Comparison of ENCODE assay signal across 9 cellular contexts in genomic region chr4:16897351-16897750, GRCh38. TPM values are rescaled to one million over a fixed set of nuclear protein-coding genes. Genes with fewer than 3 reads are reported as not detected.
A peak's percentile ranks its signal among the peaks of the same experiment; 100 is the strongest.
DNase-seq lines count a peak whose midpoint lies in the region; FAIRE-seq and TF ChIP-seq lines count a peak whose summit lies in the region.
"Had no signal": no experiment of that assay in that cellular context is flagged by ENCODE, and none has a peak within 500 bp of the region (broad histone marks: within the 10 kb centered on the region; RNA-seq: fewer than 3 reads in every experiment).

No MANE protein-coding gene starts in this region.

- H3K23me2 ChIP-seq in H1 (ENCODE audit: low read depth, low read length) = peaks cover 8% of the 10 kb centered on the region; the same call in 1 of the 2 replicates

- no peaks in the 10 kb centered on the region for H3K36me3 ChIP-seq in HUES64 (ENCODE audit: insufficient read depth, low read length)
- no peaks in the 10 kb centered on the region for H3K36me3 ChIP-seq in H1 (ENCODE audit: control insufficient read depth in 2 of 4, insufficient read depth in 4 of 4, low read length in 3 of 4)
- no peaks in the 10 kb centered on the region for H3K36me3 ChIP-seq in mesenchymal stem cell (ENCODE audit: control insufficient read depth in 1 of 2, insufficient read depth in 2 of 2, low read depth in 1 of 2, low read length in 2 of 2)
- no peaks in the 10 kb centered on the region for H3K36me3 ChIP-seq in thymus (ENCODE audit: control insufficient read depth, insufficient read depth)

- H3K79me2 ChIP-seq in H1 (ENCODE audit: control insufficient read depth in 1 of 2, insufficient read depth in 2 of 2, low read length in 2 of 2) = peaks cover 0 to 53% of the 10 kb centered on the region in 2 experiments; a peak in 3 of 4 replicates

- TF ChIP-seq CTCF in H1 (IDR thresholded peaks at IDR 0.05; ENCODE audit: control extremely low read depth in 1 of 3, insufficient read depth in 1 of 3, low read depth in 1 of 3, low read length in 3 of 3) = no peak

- H4K5ac ChIP-seq in H1 (ENCODE audit: insufficient read length, low read depth, low read length) = no peak overlapping the region

- H2AFZ ChIP-seq in H1 (ENCODE audit: low read length) (no peak overlapping the region), mesenchymal stem cell (ENCODE audit: low read depth, low read length) (no peak overlapping the region)

- no peaks in the 10 kb centered on the region for H4K20me1 ChIP-seq in H1 (replicated peaks in 1 of 2; ENCODE audit: control insufficient read depth in 1 of 2, insufficient read depth in 2 of 2, low read length in 2 of 2)

- peak overlapping the region; percentile 89 for H3K4me3 ChIP-seq in HUES64 (ENCODE audit: low read length)
- H3K4me3 ChIP-seq in H1 (ENCODE audit: extremely low read depth in 1 of 4, insufficient read depth in 2 of 4, low read depth in 3 of 4, low read length in 4 of 4) = peak overlapping the region; percentile 47 to 76 (median 60)
- H3K4me3 ChIP-seq in mesenchymal stem cell (ENCODE audit: insufficient read depth in 1 of 2, low read depth in 1 of 2, low read length in 2 of 2) = peak overlapping the region in 1 of 2 experiments; percentile 93
- peak overlapping the region; percentile 17 for H3K4me3 ChIP-seq in thymus (ENCODE audit: low read length)

- in situ Hi-C loops in KBM-7 (cut with MboI; ENCODE audit: low pct_unique_long_range_greater_than_20kb, low sequenced_read_pairs) = no loop called here

- no peak for TF ChIP-seq POLR2A in H1 (IDR thresholded peaks at IDR 0.05; ENCODE audit: control extremely low read depth in 1 of 2, low read depth in 2 of 2, low read length in 2 of 2)

- H3K4me1 ChIP-seq in HUES64 (ENCODE audit: insufficient read depth, low read length) = peaks cover 73% of the 10 kb centered on the region
- H3K4me1 ChIP-seq in H1 (replicated peaks in 1 of 4; ENCODE audit: control insufficient read depth in 3 of 4, insufficient read depth in 4 of 4, low read length in 3 of 4) = peaks cover 0 to 16% (median 15%) of the 10 kb centered on the region in 4 experiments; a peak in 5 of 7 replicates
- peaks cover 1% of the 10 kb centered on the region for H3K4me1 ChIP-seq in mesenchymal stem cell (ENCODE audit: control insufficient read depth, insufficient read depth, low read depth, low read length)
- no peaks in the 10 kb centered on the region for H3K4me1 ChIP-seq in thymus (ENCODE audit: control insufficient read depth, insufficient read depth, low read length)

- H4K8ac ChIP-seq in H1 (ENCODE audit: extremely low read depth, insufficient read depth, low read length) = no peak overlapping the region
- H4K8ac ChIP-seq in mesenchymal stem cell (ENCODE audit: low read length) = no peak overlapping the region

- H2BK15ac ChIP-seq in H1 (ENCODE audit: low read length) = no peak overlapping the region
- H2BK15ac ChIP-seq in mesenchymal stem cell (ENCODE audit: low read depth, poor library complexity, severe bottlenecking) = no peak overlapping the region

- DNase-seq in H1 (ENCODE audit: low read depth in 1 of 2, low spot score in 2 of 2) (no peak), mesenchymal stem cell (peak; percentile 43), GOT3 (lab: John Stamatoyannopoulos, UW) (no peak), KBM-7 (no peak)
- no peak for DNase-seq in stimulated activated CD4-positive, alpha-beta T cell treated with anti-CD3 and anti-CD28 coated beads, Interleukin-12 subunit alpha, Interleukin-12 subunit beta, amount 100 ng/mL, for 4 hours
- DNase-seq: MM.1S had no signal

- H4K91ac ChIP-seq in H1 (replicated peaks; ENCODE audit: insufficient read length, low read length) = no peak overlapping the region
- no peak overlapping the region for H4K91ac ChIP-seq in mesenchymal stem cell (ENCODE audit: low read length)

- H2AK5ac ChIP-seq in H1 (ENCODE audit: low read depth, low read length) (no peak overlapping the region; the same call in 1 of the 2 replicates), mesenchymal stem cell (ENCODE audit: low read length, severe bottlenecking) (no peak overlapping the region)

- no peak overlapping the region for H2BK20ac ChIP-seq in H1 (ENCODE audit: low read length)

- peak; percentile 7 for FAIRE-seq in H1 (lab: Jason Lieb, UNC)
- FAIRE-seq: GM19239 had no signal

- H2BK120ac ChIP-seq in H1 (replicated peaks; ENCODE audit: low read depth, low read length) = no peak overlapping the region
- H2BK120ac ChIP-seq in mesenchymal stem cell (ENCODE audit: low read depth, low read length) = no peak overlapping the region

- H2BK12ac ChIP-seq in H1 (ENCODE audit: low read depth, low read length) = no peak overlapping the region
- H2BK12ac ChIP-seq in mesenchymal stem cell (ENCODE audit: low read length in 2 of 2) = no peak overlapping the region

- H3K4me2 ChIP-seq in H1 (ENCODE audit: insufficient read depth in 1 of 2, low read depth in 2 of 2, low read length in 2 of 2) (peak overlapping the region; percentile 76 to 98), mesenchymal stem cell (ENCODE audit: low read length, poor library complexity, severe bottlenecking) (no peak overlapping the region)

- peak overlapping the region; percentile 68; the same call in 1 of the 2 replicates for H3K27ac ChIP-seq in HUES64 (ENCODE audit: low read depth, low read length)
- no peak overlapping the region for H3K27ac ChIP-seq in H1 (ENCODE audit: low read depth, low read length)
- no peak overlapping the region for H3K27ac ChIP-seq in mesenchymal stem cell (ENCODE audit: low read length, poor library complexity, severe bottlenecking)
- peak overlapping the region; percentile 5 for H3K27ac ChIP-seq in thymus (ENCODE audit: low read depth)

- peak overlapping the region; percentile 23; the same call in 1 of the 2 replicates for H3K9ac ChIP-seq in HUES64 (ENCODE audit: low read depth, low read length)
- H3K9ac ChIP-seq in H1 (replicated peaks in 1 of 4; ENCODE audit: extremely low read depth in 1 of 4, low read depth in 3 of 4, low read length in 3 of 4) = peak overlapping the region in 1 of 4 experiments; percentile 12; a peak in 1 of 7 replicates
- H3K9ac ChIP-seq in mesenchymal stem cell (ENCODE audit: low read length) = peak overlapping the region; percentile 92

- H3K9me3 ChIP-seq in HUES64 (ENCODE audit: insufficient read depth, low read depth, low read length) (no peaks in the 10 kb centered on the region), H1 (ENCODE audit: insufficient read depth in 2 of 2, low read depth in 1 of 2, low read length in 1 of 2) (no peaks in the 10 kb centered on the region), mesenchymal stem cell (ENCODE audit: control insufficient read depth, low read length) (no peaks in the 10 kb centered on the region), thymus (ENCODE audit: control insufficient read depth) (no peaks in the 10 kb centered on the region)

- H2BK5ac ChIP-seq in H1 (ENCODE audit: low read depth, low read length) = no peak overlapping the region; the same call in 1 of the 2 replicates
- no peak overlapping the region for H2BK5ac ChIP-seq in mesenchymal stem cell (ENCODE audit: low read depth, low read length, poor library complexity, severe bottlenecking)

- POLR2A ChIA-PET in H1 (lab: Charles Lee; ENCODE audit: partially characterized antibody) = interaction anchor here (0.7 to 2.2 kb wide), 4 partner anchors 13 to 122 kb away, joined by 3 to 5 read pairs (median 4); no protein-coding TSS in a partner anchor

- H3K23ac ChIP-seq in H1 (ENCODE audit: insufficient read length) (no peak overlapping the region), mesenchymal stem cell (ENCODE audit: low read length in 2 of 2) (no peak overlapping the region)

- H3K79me1 ChIP-seq in H1 (ENCODE audit: low read depth, low read length) (no peaks in the 10 kb centered on the region), mesenchymal stem cell (replicated peaks; ENCODE audit: low read length, poor library complexity, severe bottlenecking) (no peaks in the 10 kb centered on the region)

- H3K18ac ChIP-seq in H1 (ENCODE audit: extremely low read depth, low read length) (0 out of 2 replicates have a peak overlapping the region, but pooled peaks have one; percentile 8), mesenchymal stem cell (ENCODE audit: low read depth in 1 of 2, low read length in 2 of 2) (peak overlapping the region in 1 of 2 experiments; percentile 91)

- no peak overlapping the region for H3K56ac ChIP-seq in H1 (replicated peaks; ENCODE audit: insufficient read length, low read depth, low read length)

- CTCF ChIA-PET in H1 (lab: Charles Lee; ENCODE audit: partially characterized antibody) = interaction anchor here (1.0 to 6.3 kb wide), 7 partner anchors 9 to 145 kb away, joined by 3 to 35 read pairs (median 5); no protein-coding TSS in a partner anchor

- no peak for TF ChIP-seq RAD21 in H1 (IDR thresholded peaks at IDR 0.05 in 1 of 2, conservative IDR thresholded peaks at IDR 0.05 in 1 of 2; ENCODE audit: low read depth in 2 of 2, low read length in 2 of 2)

- H3K27me3 ChIP-seq in HUES64 (ENCODE audit: insufficient read depth, low read length) (no peaks in the 10 kb centered on the region), H1 (replicated peaks in 1 of 4; ENCODE audit: control insufficient read depth in 3 of 4, extremely low read depth in 1 of 4, insufficient read depth in 3 of 4, low read length in 3 of 4) (no peaks in the 10 kb centered on the region), mesenchymal stem cell (ENCODE audit: control insufficient read depth in 1 of 2, insufficient read depth in 1 of 2, low read length in 2 of 2) (peaks cover 0 to 3% of the 10 kb centered on the region in 2 experiments), thymus (ENCODE audit: control insufficient read depth, insufficient read depth) (no peaks in the 10 kb centered on the region)

- TF ChIP-seq EP300 in H1 (IDR thresholded peaks at IDR 0.05; ENCODE audit: borderline replicate concordance in 1 of 2, low read depth in 2 of 2, low read length in 2 of 2) = no peak

- H3K4ac ChIP-seq in H1 (replicated peaks; ENCODE audit: insufficient read length, low read depth, low read length) = no peak overlapping the region
- peak overlapping the region in 1 of 2 experiments; percentile 75 for H3K4ac ChIP-seq in mesenchymal stem cell (ENCODE audit: low read depth in 1 of 2, low read length in 2 of 2)

- H3K14ac ChIP-seq in H1 (ENCODE audit: insufficient read length) (no peak overlapping the region), mesenchymal stem cell (ENCODE audit: low read length in 2 of 2) (peak overlapping the region in 1 of 2 experiments; percentile 60)

- WGBS in HUES64 = 2% methylated on average over 4 of the region's 4 CpGs
- 5% methylated on average over 4 of the region's 4 CpGs; no CpG with 5 or more reads in 1 of the 2 experiments for WGBS in H1 (ENCODE audit: extremely low coverage in 1 of 2, insufficient coverage in 1 of 2, insufficient read length in 1 of 2, insufficient replicate concordance in 2 of 2, low coverage in 1 of 2, low lambda C conversion rate in 2 of 2, missing lambda C conversion rate in 1 of 2), 2 experiments
- 0% methylated on average over 1 of the region's 4 CpGs for WGBS in mesenchymal stem cell
- WGBS in thymus = 55% methylated on average over 4 of the region's 4 CpGs

RNA-seq across cellular contexts. Expression of gene LDB2, which starts 1.1 kb away (rescaled TPM):
- 43.8 TPM for polyA plus RNA-seq in HUES64 (2013, experiment 1 of 2)
- polyA plus RNA-seq in HUES64 (2013, experiment 2 of 2) = 57.0 TPM
- total RNA-seq in H1 (2021; fragmentation: NEBNext Ultra II Directional; extraction: Animal tissue kit (Norgen Biotek cat#: 25700)) = 42.7 and 57.0 TPM in 2 replicates
- 72.5 and 140 TPM in 2 replicates for polyA plus RNA-seq in H1 (2011; rRNA removed)
- 109 TPM for polyA plus RNA-seq in H1 (2011; cell fraction: cytosol; rRNA removed)
- polyA plus RNA-seq in H1 (2011; cell fraction: nucleus; rRNA removed) = 120 TPM
- 58.9 to 71.0 TPM (median 65.0 TPM) in 4 replicates for polyA plus RNA-seq in H1 (2012, experiment 1 of 2)
- polyA plus RNA-seq in H1 (2012, experiment 2 of 2) = 5.7 TPM
- 64.5 TPM for polyA plus RNA-seq in H1 (2013, experiment 1 of 2)
- polyA plus RNA-seq in H1 (2013, experiment 2 of 2) = 66.8 TPM
- 584 and 647 TPM in 2 replicates for polyA minus RNA-seq in H1 (2011; rRNA and poly(A)+ RNA removed)
- 58.2 TPM for polyA minus RNA-seq in H1 (2011; cell fraction: cytosol; rRNA and poly(A)+ RNA removed)
- polyA minus RNA-seq in H1 (2011; cell fraction: nucleus; rRNA and poly(A)+ RNA removed) = 605 TPM
- polyA plus RNA-seq in mesenchymal stem cell (2013, experiment 1 of 2) = 20.1 TPM
- 22.8 TPM for polyA plus RNA-seq in mesenchymal stem cell (2013, experiment 2 of 2)
- polyA plus RNA-seq in thymus = 9.2 TPM

Comparison
In these comparisons a context has a peak if more than half of its experiments do, and no peak if none do; other contexts are left out.
1. H3K27ac ChIP-seq: peak in HUES64 (single experiment) and thymus (single experiment); none in H1 (single experiment) and mesenchymal stem cell (single experiment).